21 cellular contexts compared by ENCODE assay signal in genomic region chr4:177673980-177674504, GRCh38.
DNase-seq lines count a peak whose midpoint lies in the region; ATAC-seq and TF ChIP-seq lines count a peak whose summit lies in the region.
"Had no signal": no experiment of that assay in that cellular context is flagged by ENCODE, and none has a peak within 500 bp of the region (broad histone marks: within the 10 kb centered on the region; RNA-seq: fewer than 3 reads in every experiment).

No MANE protein-coding gene starts in this region.

- no peak overlapping the region for H3K9ac ChIP-seq in endodermal cell (ENCODE audit: extremely low read depth, low read length, poor library complexity, severe bottlenecking)
- H3K9ac ChIP-seq in mesenchymal stem cell (ENCODE audit: low read length), result no peak overlapping the region
- H3K9ac ChIP-seq: BLaER1 treated with 17β-estradiol and CSF1 and Interleukin-3, amounts not matched to agents 10 nM and 100 nM; SK-N-SH had no signal

- no peak overlapping the region for H2BK120ac ChIP-seq in mesenchymal stem cell (ENCODE audit: low read depth, low read length)

- DNase-seq in ELR (ENCODE audit: low read depth) (peak; percentile 2), SW480 (ENCODE audit: low spot score) (peak; percentile 5), endodermal cell (no peak), medulla oblongata (ENCODE audit: extremely low spot score) (peak; percentile 17), foreskin keratinocyte (no peak), mesenchymal stem cell (no peak), NCI-H345 treated with DMSO at 0.1 percent for 48 hours (lab: John Stamatoyannopoulos, UW; ENCODE audit: unreplicated experiment) (no peak)
- DNase-seq: CD8-positive, alpha-beta T cell; DMS79; HFFc6; KBM-7; MV-4-11; NCI-H1930; NCI-H2171; NCI-H446; RPMI8226; SHP77 treated with DMSO at 0.1 percent for 48 hours; SK-N-SH had no signal

- H3K4me3 Mint-ChIP-seq in endodermal cell, result no peak overlapping the region
- H3K4me3 Mint-ChIP-seq: CD8-positive, alpha-beta T cell; HFFc6 had no signal

- H3K4me3 ChIP-seq in endodermal cell (ENCODE audit: low read length) (no peak overlapping the region), mesenchymal stem cell (ENCODE audit: insufficient read depth in 1 of 2, low read depth in 1 of 2, low read length in 2 of 2) (no peak overlapping the region)
- H3K4me3 ChIP-seq: A549; BLaER1 treated with 17β-estradiol and CSF1 and Interleukin-3, amounts not matched to agents 10 nM and 100 nM had no signal

- no peaks in the 10 kb centered on the region for H3K36me3 Mint-ChIP-seq in endodermal cell (ENCODE audit: low read depth)
- H3K36me3 Mint-ChIP-seq: CD8-positive, alpha-beta T cell had no signal

- no peak overlapping the region for H2BK5ac ChIP-seq in mesenchymal stem cell (ENCODE audit: low read depth, low read length, poor library complexity, severe bottlenecking)

- H3K23ac ChIP-seq in mesenchymal stem cell (ENCODE audit: low read length in 2 of 2), result no peak overlapping the region

- H3K27ac Mint-ChIP-seq in endodermal cell, result no peak overlapping the region
- H3K27ac Mint-ChIP-seq: CD8-positive, alpha-beta T cell; HFFc6 had no signal

- no peaks in the 10 kb centered on the region for H3K27me3 Mint-ChIP-seq in endodermal cell (ENCODE audit: insufficient read depth)

- 95 to 100% methylated on average over 2 to 3 of the region's 3 CpGs for WGBS in endodermal cell (ENCODE audit: insufficient coverage in 1 of 2, insufficient read length in 1 of 2), 2 experiments
- WGBS in mesenchymal stem cell, result 89% methylated on average over 3 of the region's 3 CpGs

- no peaks in the 10 kb centered on the region for H3K4me1 Mint-ChIP-seq in endodermal cell

- no peak overlapping the region for H3K4me2 ChIP-seq in mesenchymal stem cell (ENCODE audit: low read length, poor library complexity, severe bottlenecking)
- H3K4me2 ChIP-seq: A549; BLaER1 treated with 17β-estradiol and CSF1 and Interleukin-3, amounts not matched to agents 10 nM and 100 nM; SK-N-SH had no signal

- H2AK5ac ChIP-seq in mesenchymal stem cell (ENCODE audit: low read length, severe bottlenecking), result no peak overlapping the region

- TF ChIP-seq CTCF in endodermal cell (conservative IDR thresholded peaks at IDR 0.05) (peak; percentile 43), foreskin keratinocyte (conservative IDR thresholded peaks at IDR 0.05) (no peak)

- no peak overlapping the region for H2AFZ ChIP-seq in mesenchymal stem cell (ENCODE audit: low read depth, low read length)

- H3K18ac ChIP-seq in mesenchymal stem cell (ENCODE audit: low read depth in 1 of 2, low read length in 2 of 2), result no peak overlapping the region

- H2BK12ac ChIP-seq in mesenchymal stem cell (ENCODE audit: low read length in 2 of 2), result no peak overlapping the region

- H3K27ac ChIP-seq in endodermal cell (ENCODE audit: low read depth, low read length) (no peak overlapping the region), foreskin keratinocyte (no peak overlapping the region), mesenchymal stem cell (ENCODE audit: low read length, poor library complexity, severe bottlenecking) (no peak overlapping the region)
- H3K27ac ChIP-seq: A549; BLaER1 treated with 17β-estradiol and CSF1 and Interleukin-3, amounts not matched to agents 10 nM and 100 nM had no signal

- H4K91ac ChIP-seq in mesenchymal stem cell (ENCODE audit: low read length), result no peak overlapping the region

- no peak for ATAC-seq in foreskin keratinocyte
- ATAC-seq: CD8-positive, alpha-beta T cell; HepG2 had no signal

- H3K9me3 ChIP-seq in endodermal cell (ENCODE audit: control insufficient read depth, low read length) (no peaks in the 10 kb centered on the region), mesenchymal stem cell (ENCODE audit: control insufficient read depth, low read length) (no peaks in the 10 kb centered on the region)
- H3K9me3 ChIP-seq: A549; BLaER1 treated with 17β-estradiol and CSF1 and Interleukin-3, amounts not matched to agents 10 nM and 100 nM; SK-N-SH had no signal

- H3K4me1 ChIP-seq in endodermal cell (ENCODE audit: control insufficient read depth, insufficient read depth, low read length), result no peaks in the 10 kb centered on the region
- H3K4me1 ChIP-seq in foreskin keratinocyte, result no peaks in the 10 kb centered on the region
- H3K4me1 ChIP-seq in mesenchymal stem cell (ENCODE audit: control insufficient read depth, insufficient read depth, low read depth, low read length), result no peaks in the 10 kb centered on the region
- H3K4me1 ChIP-seq: A549; BLaER1 treated with 17β-estradiol and CSF1 and Interleukin-3, amounts not matched to agents 10 nM and 100 nM had no signal

- H3K27me3 ChIP-seq in endodermal cell (ENCODE audit: control insufficient read depth, insufficient read depth, low read length, poor library complexity, severe bottlenecking), result no peaks in the 10 kb centered on the region
- H3K27me3 ChIP-seq in foreskin keratinocyte, result no peaks in the 10 kb centered on the region
- no peaks in the 10 kb centered on the region for H3K27me3 ChIP-seq in mesenchymal stem cell (ENCODE audit: control insufficient read depth in 1 of 2, insufficient read depth in 1 of 2, low read length in 2 of 2)
- H3K27me3 ChIP-seq: BLaER1 treated with 17β-estradiol and CSF1 and Interleukin-3, amounts not matched to agents 10 nM and 100 nM had no signal

- H3K14ac ChIP-seq in mesenchymal stem cell (ENCODE audit: low read length in 2 of 2), result no peak overlapping the region

- H3K4ac ChIP-seq in mesenchymal stem cell (ENCODE audit: low read depth in 1 of 2, low read length in 2 of 2), result no peak overlapping the region

- H4K8ac ChIP-seq in mesenchymal stem cell (ENCODE audit: low read length), result no peak overlapping the region

- no peak overlapping the region for H2BK15ac ChIP-seq in mesenchymal stem cell (ENCODE audit: low read depth, poor library complexity, severe bottlenecking)

- no peaks in the 10 kb centered on the region for H3K9me3 Mint-ChIP-seq in endodermal cell
- H3K9me3 Mint-ChIP-seq: CD8-positive, alpha-beta T cell; HFFc6 had no signal

- H3K36me3 ChIP-seq in endodermal cell (ENCODE audit: control insufficient read depth, insufficient read depth, low read length) (no peaks in the 10 kb centered on the region), mesenchymal stem cell (ENCODE audit: control insufficient read depth in 1 of 2, insufficient read depth in 2 of 2, low read depth in 1 of 2, low read length in 2 of 2) (no peaks in the 10 kb centered on the region)
- H3K36me3 ChIP-seq: BLaER1 treated with 17β-estradiol and CSF1 and Interleukin-3, amounts not matched to agents 10 nM and 100 nM had no signal

- H3K79me1 ChIP-seq in mesenchymal stem cell (replicated peaks; ENCODE audit: low read length, poor library complexity, severe bottlenecking), result no peaks in the 10 kb centered on the region

Comparison
In these comparisons a context has a peak if more than half of its experiments do, and no peak if none do; other contexts are left out.
1. DNase-seq: peak in ELR (single experiment), SW480 (single experiment) and medulla oblongata (single experiment); none in endodermal cell (single experiment), foreskin keratinocyte (0 of 2), mesenchymal stem cell (single experiment) and NCI-H345 treated with DMSO at 0.1 percent for 48 hours (single experiment).